In genomic region chr7:36671432-36671829, GRCh38 we compare ENCODE assay signal across 16 cellular contexts. TPM values are rescaled to one million over a fixed set of nuclear protein-coding genes. Genes with fewer than 3 reads are reported as not detected.
DNase-seq lines count a peak whose midpoint lies in the region; ATAC-seq, FAIRE-seq and TF ChIP-seq lines count a peak whose summit lies in the region.
"Had no signal": no experiment of that assay in that cellular context is flagged by ENCODE, and none has a peak within 500 bp of the region (broad histone marks: within the 10 kb centered on the region; RNA-seq: fewer than 3 reads in every experiment).

No MANE protein-coding gene starts in this region.

- DNase-seq in stimulated activated naive CD8-positive, alpha-beta T cell treated with anti-CD3 and anti-CD28 coated beads, Interleukin-15, amount 100 ng/mL, for 72 hours, result no peak
- DNase-seq in activated naive CD8-positive, alpha-beta T cell treated with anti-CD3 and anti-CD28 coated beads, Interleukin-2, amount 10 ng/mL, durations not matched to agents 7 days and 5 days, result no peak
- DNase-seq in mesenchymal stem cell (no peak), urothelium cell line (ENCODE audit: low spot score) (no peak), spleen (no peak)
- DNase-seq: NCI-H524 treated with DMSO at 0.1 percent for 48 hours had no signal

- no peak overlapping the region for H3K23ac ChIP-seq in mesenchymal stem cell (ENCODE audit: low read length in 2 of 2)

- H2BK5ac ChIP-seq in mesenchymal stem cell (ENCODE audit: low read depth, low read length, poor library complexity, severe bottlenecking), result no peak overlapping the region

- H3K79me1 ChIP-seq in mesenchymal stem cell (replicated peaks; ENCODE audit: low read length, poor library complexity, severe bottlenecking), result no peaks in the 10 kb centered on the region

- H3K36me3 Mint-ChIP-seq in stimulated activated naive CD8-positive, alpha-beta T cell treated with anti-CD3 and anti-CD28 coated beads, Interleukin-15, Interleukin-2, amounts not matched to agents 100 ng/mL and 50 ng/mL, for 24 hours (ENCODE audit: low read depth), result peaks cover 17% of the 10 kb centered on the region
- peaks cover 12% of the 10 kb centered on the region for H3K36me3 Mint-ChIP-seq in activated naive CD8-positive, alpha-beta T cell treated with anti-CD3 and anti-CD28 coated beads, Interleukin-2, amount 10 ng/mL, durations not matched to agents 7 days and 5 days
- H3K36me3 Mint-ChIP-seq: CD4-positive, CD25-positive, alpha-beta regulatory T cell; IgD-negative memory B cell had no signal

- peak overlapping the region; percentile 2 for H3K27ac Mint-ChIP-seq in stimulated activated naive CD8-positive, alpha-beta T cell treated with anti-CD3 and anti-CD28 coated beads, Interleukin-15, Interleukin-2, amounts not matched to agents 100 ng/mL and 50 ng/mL, for 24 hours
- no peak overlapping the region for H3K27ac Mint-ChIP-seq in stimulated activated naive CD8-positive, alpha-beta T cell treated with anti-CD3 and anti-CD28 coated beads, Interleukin-15, amount 100 ng/mL, for 72 hours
- H3K27ac Mint-ChIP-seq in activated naive CD8-positive, alpha-beta T cell treated with anti-CD3 and anti-CD28 coated beads, Interleukin-2, amount 10 ng/mL, durations not matched to agents 7 days and 5 days, result peak overlapping the region; percentile 18

- H2BK15ac ChIP-seq in mesenchymal stem cell (ENCODE audit: low read depth, poor library complexity, severe bottlenecking), result no peak overlapping the region

- no peak overlapping the region for H3K4me3 Mint-ChIP-seq in stimulated activated naive CD8-positive, alpha-beta T cell treated with anti-CD3 and anti-CD28 coated beads, Interleukin-15, Interleukin-2, amounts not matched to agents 100 ng/mL and 50 ng/mL, for 24 hours
- H3K4me3 Mint-ChIP-seq in stimulated activated naive CD8-positive, alpha-beta T cell treated with anti-CD3 and anti-CD28 coated beads, Interleukin-15, amount 100 ng/mL, for 72 hours, result no peak overlapping the region
- no peak overlapping the region for H3K4me3 Mint-ChIP-seq in activated naive CD8-positive, alpha-beta T cell treated with anti-CD3 and anti-CD28 coated beads, Interleukin-2, amount 10 ng/mL, durations not matched to agents 7 days and 5 days
- H3K4me3 Mint-ChIP-seq: CD4-positive, CD25-positive, alpha-beta regulatory T cell; IgD-negative memory B cell had no signal

- H3K4me1 ChIP-seq in mesenchymal stem cell (ENCODE audit: control insufficient read depth, insufficient read depth, low read depth, low read length) (no peaks in the 10 kb centered on the region), spleen (peaks cover 0 to 39% (median 0%) of the 10 kb centered on the region in 6 donors)
- H3K4me1 ChIP-seq: Caco-2, HAP-1, Peyer's patch had no signal

- H3K9me3 Mint-ChIP-seq in stimulated activated naive CD8-positive, alpha-beta T cell treated with anti-CD3 and anti-CD28 coated beads, Interleukin-15, Interleukin-2, amounts not matched to agents 100 ng/mL and 50 ng/mL, for 24 hours, result no peaks in the 10 kb centered on the region
- no peaks in the 10 kb centered on the region for H3K9me3 Mint-ChIP-seq in stimulated activated naive CD8-positive, alpha-beta T cell treated with anti-CD3 and anti-CD28 coated beads, Interleukin-15, amount 100 ng/mL, for 72 hours
- H3K9me3 Mint-ChIP-seq in activated naive CD8-positive, alpha-beta T cell treated with anti-CD3 and anti-CD28 coated beads, Interleukin-2, amount 10 ng/mL, durations not matched to agents 7 days and 5 days, result no peaks in the 10 kb centered on the region
- H3K9me3 Mint-ChIP-seq: CD4-positive, CD25-positive, alpha-beta regulatory T cell; IgD-negative memory B cell had no signal

- no peak overlapping the region for H3K9ac ChIP-seq in mesenchymal stem cell (ENCODE audit: low read length)

- POLR2A ChIA-PET in activated naive CD8-positive, alpha-beta T cell treated with anti-CD3 and anti-CD28 coated beads, Interleukin-2, amount 10 ng/mL, durations not matched to agents 7 days and 5 days (lab: Charles Lee), result no interaction called here

- H3K27me3 ChIP-seq in mesenchymal stem cell (ENCODE audit: control insufficient read depth in 1 of 2, insufficient read depth in 1 of 2, low read length in 2 of 2) (peaks cover 0 to 6% of the 10 kb centered on the region in 2 experiments), spleen (replicated peaks in 1 of 7) (no peaks in the 10 kb centered on the region)
- H3K27me3 ChIP-seq: Peyer's patch had no signal

- no peak overlapping the region for H3K4me2 ChIP-seq in mesenchymal stem cell (ENCODE audit: low read length, poor library complexity, severe bottlenecking)

- H3K14ac ChIP-seq in mesenchymal stem cell (ENCODE audit: low read length in 2 of 2), result no peak overlapping the region

- no peak overlapping the region for H3K4ac ChIP-seq in mesenchymal stem cell (ENCODE audit: low read depth in 1 of 2, low read length in 2 of 2)

- H3K9me3 ChIP-seq in mesenchymal stem cell (ENCODE audit: control insufficient read depth, low read length) (no peaks in the 10 kb centered on the region), spleen (no peaks in the 10 kb centered on the region)
- H3K9me3 ChIP-seq: Caco-2, HAP-1, Peyer's patch had no signal

- no peak for TF ChIP-seq POLR2A in spleen (IDR thresholded peaks at IDR 0.05)

- H3K4me1 Mint-ChIP-seq in stimulated activated naive CD8-positive, alpha-beta T cell treated with anti-CD3 and anti-CD28 coated beads, Interleukin-15, Interleukin-2, amounts not matched to agents 100 ng/mL and 50 ng/mL, for 24 hours (ENCODE audit: low read depth), result peaks cover 70% of the 10 kb centered on the region
- H3K4me1 Mint-ChIP-seq in stimulated activated naive CD8-positive, alpha-beta T cell treated with anti-CD3 and anti-CD28 coated beads, Interleukin-15, amount 100 ng/mL, for 72 hours, result peaks cover 80% of the 10 kb centered on the region
- peaks cover 19% of the 10 kb centered on the region for H3K4me1 Mint-ChIP-seq in activated naive CD8-positive, alpha-beta T cell treated with anti-CD3 and anti-CD28 coated beads, Interleukin-2, amount 10 ng/mL, durations not matched to agents 7 days and 5 days

- H3K4me3 ChIP-seq in mesenchymal stem cell (ENCODE audit: insufficient read depth in 1 of 2, low read depth in 1 of 2, low read length in 2 of 2) (no peak overlapping the region), spleen (no peak overlapping the region)
- H3K4me3 ChIP-seq: GM12878, HAP-1, Peyer's patch had no signal

- 87% methylated on average over 6 of the region's 6 CpGs for WGBS in mesenchymal stem cell
- 86 to 94% (median 90%) methylated on average over 6 of the region's 6 CpGs for WGBS in spleen, 5 donors

- no peak overlapping the region for H3K18ac ChIP-seq in mesenchymal stem cell (ENCODE audit: low read depth in 1 of 2, low read length in 2 of 2)

- peak overlapping the region; percentile 85 for H4K91ac ChIP-seq in mesenchymal stem cell (ENCODE audit: low read length)

- no peak overlapping the region for H4K8ac ChIP-seq in mesenchymal stem cell (ENCODE audit: low read length)

- H2BK120ac ChIP-seq in mesenchymal stem cell (ENCODE audit: low read depth, low read length), result no peak overlapping the region

- ATAC-seq in stimulated activated naive CD8-positive, alpha-beta T cell treated with anti-CD3 and anti-CD28 coated beads, Interleukin-15, amount 100 ng/mL, for 72 hours, result no peak
- ATAC-seq in activated naive CD8-positive, alpha-beta T cell treated with anti-CD3 and anti-CD28 coated beads, Interleukin-2, amount 10 ng/mL, durations not matched to agents 7 days and 5 days (ENCODE audit: low read depth), result no peak
- ATAC-seq in GM21515 (IDR thresholded peaks at IDR 0.05; ENCODE audit: unreplicated experiment), result no peak
- ATAC-seq in HG02885 (IDR thresholded peaks at IDR 0.05; ENCODE audit: poor library complexity, unreplicated experiment), result no peak

- peak; percentile 81 for FAIRE-seq in urothelium cell line (lab: Jason Lieb, UNC)
- FAIRE-seq: GM12878 had no signal

- H3K27ac ChIP-seq in mesenchymal stem cell (ENCODE audit: low read length, poor library complexity, severe bottlenecking), result no peak overlapping the region
- H3K27ac ChIP-seq in spleen, result peak overlapping the region in 2 of 8 donors; percentile 3 to 34
- H3K27ac ChIP-seq: Peyer's patch had no signal

- TF ChIP-seq CTCF in spleen (IDR thresholded peaks at IDR 0.05 in 8 of 11, conservative IDR thresholded peaks at IDR 0.05 in 3 of 11), result no peak

- no peak overlapping the region for H2BK12ac ChIP-seq in mesenchymal stem cell (ENCODE audit: low read length in 2 of 2)

- H3K36me3 ChIP-seq in mesenchymal stem cell (ENCODE audit: control insufficient read depth in 1 of 2, insufficient read depth in 2 of 2, low read depth in 1 of 2, low read length in 2 of 2) (no peaks in the 10 kb centered on the region), spleen (peaks cover 0 to 43% (median 0%) of the 10 kb centered on the region in 6 donors)
- H3K36me3 ChIP-seq: HAP-1, Peyer's patch had no signal

- H3K27me3 Mint-ChIP-seq in stimulated activated naive CD8-positive, alpha-beta T cell treated with anti-CD3 and anti-CD28 coated beads, Interleukin-15, Interleukin-2, amounts not matched to agents 100 ng/mL and 50 ng/mL, for 24 hours, result no peaks in the 10 kb centered on the region
- H3K27me3 Mint-ChIP-seq in stimulated activated naive CD8-positive, alpha-beta T cell treated with anti-CD3 and anti-CD28 coated beads, Interleukin-15, amount 100 ng/mL, for 72 hours, result no peaks in the 10 kb centered on the region
- no peaks in the 10 kb centered on the region for H3K27me3 Mint-ChIP-seq in activated naive CD8-positive, alpha-beta T cell treated with anti-CD3 and anti-CD28 coated beads, Interleukin-2, amount 10 ng/mL, durations not matched to agents 7 days and 5 days

- no peak overlapping the region for H2AFZ ChIP-seq in mesenchymal stem cell (ENCODE audit: low read depth, low read length)

- no peak overlapping the region for H2AK5ac ChIP-seq in mesenchymal stem cell (ENCODE audit: low read length, severe bottlenecking)

- intact Hi-C loops in spleen (cut with DNase I; ENCODE audit: low total_unique reads), result loop anchor here (5.0 kb wide), 1 partner anchor 184 kb away; no protein-coding TSS in a partner anchor

RNA-seq across cellular contexts. Expression of gene AOAH, which starts 52.9 kb away (rescaled TPM):
- total RNA-seq in activated naive CD8-positive, alpha-beta T cell treated with anti-CD3 and anti-CD28 coated beads, Interleukin-2, amount 10 ng/mL, durations not matched to agents 7 days and 5 days, result 10 to 100 TPM; 19.4 to 26.8 TPM
- polyA plus RNA-seq in mesenchymal stem cell (2013, experiment 1 of 2), result not detected
- not detected for polyA plus RNA-seq in mesenchymal stem cell (2013, experiment 2 of 2)
- total RNA-seq in spleen, result 100 to 1,000 TPM; 141 to 316 (median 211) TPM
- 10 to 100 TPM; 30.3 to 65.8 (median 49.6) TPM for polyA plus RNA-seq in spleen
- total RNA-seq: Caco-2 had no signal
- polyA plus RNA-seq: BJ had no signal

Comparison
In these comparisons a context has a peak if more than half of its experiments do, and no peak if none do; other contexts are left out.
1. H3K27ac Mint-ChIP-seq: peak in stimulated activated naive CD8-positive, alpha-beta T cell treated with anti-CD3 and anti-CD28 coated beads, Interleukin-15, Interleukin-2, amounts not matched to agents 100 ng/mL and 50 ng/mL, for 24 hours (single experiment) and activated naive CD8-positive, alpha-beta T cell treated with anti-CD3 and anti-CD28 coated beads, Interleukin-2, amount 10 ng/mL, durations not matched to agents 7 days and 5 days (single experiment); none in stimulated activated naive CD8-positive, alpha-beta T cell treated with anti-CD3 and anti-CD28 coated beads, Interleukin-15, amount 100 ng/mL, for 72 hours (0 of 2).
2. RNA of gene AOAH, which starts 52.9 kb away (total RNA-seq): 141 to 316 TPM in spleen; 19.4 to 26.8 TPM in activated naive CD8-positive, alpha-beta T cell treated with anti-CD3 and anti-CD28 coated beads, Interleukin-2, amount 10 ng/mL, durations not matched to agents 7 days and 5 days; every median in the first group is over 4 times any median in the second.